In genomic region chr16:57060323-57061083, GRCh38 we compare ENCODE assay signal across 1 cellular context.
TF ChIP-seq lines count a peak whose summit lies in the region.

No MANE protein-coding gene starts in this region.

TF ChIP-seq in IMR-90, 13 proteins besides CTCF, POLR2A, EP300 and RAD21 (continued from another document):
- TF ChIP-seq USF2 (IDR thresholded peaks at IDR 0.05; ENCODE audit: low read depth, low read length): no peak
- no peak for TF ChIP-seq FOS (IDR thresholded peaks at IDR 0.05; ENCODE audit: low read depth, low read length)
- TF ChIP-seq CEBPB (IDR thresholded peaks at IDR 0.05; ENCODE audit: low read depth, low read length): no peak
- no peak for TF ChIP-seq CHD1 (IDR thresholded peaks at IDR 0.05; ENCODE audit: low read depth, low read length)
- no peak for TF ChIP-seq SMC3 (IDR thresholded peaks at IDR 0.05; ENCODE audit: low read depth, low read length)
